ENCODE assay signal across 1 cellular context in the genomic region with DNA sequence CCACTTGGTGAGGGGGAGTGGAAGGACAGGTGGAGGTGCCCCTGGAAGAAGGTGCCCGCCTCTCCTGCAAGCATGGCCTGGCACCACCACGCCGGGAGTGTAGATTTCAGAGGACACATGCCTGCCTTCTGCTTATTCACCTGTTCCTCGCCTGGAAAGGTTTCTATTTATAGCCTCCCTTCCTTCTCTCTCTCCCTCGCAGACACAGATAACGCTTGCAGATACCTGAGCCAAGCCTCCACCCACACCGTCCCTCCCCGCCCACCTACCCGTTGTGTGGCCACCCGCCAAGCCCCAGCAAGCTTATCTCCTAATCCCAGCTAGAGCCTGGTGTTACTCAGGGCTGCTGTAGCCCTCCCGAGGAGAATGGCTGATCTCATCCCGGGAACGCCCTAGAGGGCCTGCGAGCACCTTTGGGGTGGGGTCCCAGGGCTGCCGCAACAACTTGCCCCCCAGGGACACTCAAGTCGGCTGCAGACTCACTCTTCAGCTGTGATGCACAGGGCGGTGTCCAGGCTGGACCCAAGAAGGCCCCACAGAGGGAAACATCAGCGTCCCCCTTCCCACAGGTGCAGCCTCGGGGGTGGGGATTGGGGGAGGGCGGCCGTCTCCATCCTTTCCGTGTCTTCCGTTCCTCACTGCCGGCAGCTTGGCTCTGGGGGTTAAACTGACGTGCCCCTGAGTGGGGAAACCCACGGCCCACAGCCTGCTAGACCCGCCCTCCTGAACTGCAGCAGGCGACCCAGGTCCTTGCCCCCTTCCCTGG.
TF ChIP-seq lines count a peak whose summit lies in the region.

No MANE protein-coding gene starts in this region.

TF ChIP-seq in K562, 482 proteins besides CTCF, POLR2A, EP300 and RAD21 (continued from another document):
- TF ChIP-seq, protein P1, sequence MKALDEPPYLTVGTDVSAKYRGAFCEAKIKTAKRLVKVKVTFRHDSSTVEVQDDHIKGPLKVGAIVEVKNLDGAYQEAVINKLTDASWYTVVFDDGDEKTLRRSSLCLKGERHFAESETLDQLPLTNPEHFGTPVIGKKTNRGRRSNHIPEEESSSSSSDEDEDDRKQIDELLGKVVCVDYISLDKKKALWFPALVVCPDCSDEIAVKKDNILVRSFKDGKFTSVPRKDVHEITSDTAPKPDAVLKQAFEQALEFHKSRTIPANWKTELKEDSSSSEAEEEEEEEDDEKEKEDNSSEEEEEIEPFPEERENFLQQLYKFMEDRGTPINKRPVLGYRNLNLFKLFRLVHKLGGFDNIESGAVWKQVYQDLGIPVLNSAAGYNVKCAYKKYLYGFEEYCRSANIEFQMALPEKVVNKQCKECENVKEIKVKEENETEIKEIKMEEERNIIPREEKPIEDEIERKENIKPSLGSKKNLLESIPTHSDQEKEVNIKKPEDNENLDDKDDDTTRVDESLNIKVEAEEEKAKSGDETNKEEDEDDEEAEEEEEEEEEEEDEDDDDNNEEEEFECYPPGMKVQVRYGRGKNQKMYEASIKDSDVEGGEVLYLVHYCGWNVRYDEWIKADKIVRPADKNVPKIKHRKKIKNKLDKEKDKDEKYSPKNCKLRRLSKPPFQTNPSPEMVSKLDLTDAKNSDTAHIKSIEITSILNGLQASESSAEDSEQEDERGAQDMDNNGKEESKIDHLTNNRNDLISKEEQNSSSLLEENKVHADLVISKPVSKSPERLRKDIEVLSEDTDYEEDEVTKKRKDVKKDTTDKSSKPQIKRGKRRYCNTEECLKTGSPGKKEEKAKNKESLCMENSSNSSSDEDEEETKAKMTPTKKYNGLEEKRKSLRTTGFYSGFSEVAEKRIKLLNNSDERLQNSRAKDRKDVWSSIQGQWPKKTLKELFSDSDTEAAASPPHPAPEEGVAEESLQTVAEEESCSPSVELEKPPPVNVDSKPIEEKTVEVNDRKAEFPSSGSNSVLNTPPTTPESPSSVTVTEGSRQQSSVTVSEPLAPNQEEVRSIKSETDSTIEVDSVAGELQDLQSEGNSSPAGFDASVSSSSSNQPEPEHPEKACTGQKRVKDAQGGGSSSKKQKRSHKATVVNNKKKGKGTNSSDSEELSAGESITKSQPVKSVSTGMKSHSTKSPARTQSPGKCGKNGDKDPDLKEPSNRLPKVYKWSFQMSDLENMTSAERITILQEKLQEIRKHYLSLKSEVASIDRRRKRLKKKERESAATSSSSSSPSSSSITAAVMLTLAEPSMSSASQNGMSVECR (CRISPR knock-in tag; IDR thresholded peaks at IDR 0.05), result no peak; the same call in 1 of the 2 replicates
- peak; percentile 31 for TF ChIP-seq PHF20 (IDR thresholded peaks at IDR 0.05; ENCODE audit: partially characterized antibody)
- TF ChIP-seq SREBF2 (CRISPR knock-in tag; IDR thresholded peaks at IDR 0.05), result no peak
- peak; percentile 47; the same call in 1 of the 2 replicates for TF ChIP-seq ETV5 (CRISPR knock-in tag; IDR thresholded peaks at IDR 0.05; ENCODE audit: low read depth)
- no peak for TF ChIP-seq NFXL1 (CRISPR knock-in tag; IDR thresholded peaks at IDR 0.05)
- TF ChIP-seq MCM5 (IDR thresholded peaks at IDR 0.05; ENCODE audit: low read depth), result no peak
- TF ChIP-seq ZNF263 (CRISPR knock-in tag; IDR thresholded peaks at IDR 0.05; ENCODE audit: borderline replicate concordance), result peak; percentile 24; the same call in 1 of the 2 replicates
- no peak for TF ChIP-seq CAMTA2 (CRISPR knock-in tag; conservative IDR thresholded peaks at IDR 0.05)
- peak; percentile 100 for TF ChIP-seq EGR1 (conservative IDR thresholded peaks at IDR 0.05)
- no peak for TF ChIP-seq CTCFL (IDR thresholded peaks at IDR 0.05; ENCODE audit: borderline replicate concordance, insufficient read depth, low read depth, low read length, poor library complexity, severe bottlenecking)
- TF ChIP-seq PATZ1 (CRISPR knock-in tag; IDR thresholded peaks at IDR 0.05; ENCODE audit: borderline replicate concordance), result no peak
- TF ChIP-seq TAL1 (IDR thresholded peaks at IDR 0.05), result peak; percentile 94
- no peak; the same call in 1 of the 2 replicates for TF ChIP-seq SAFB (IDR thresholded peaks at IDR 0.05; ENCODE audit: borderline replicate concordance, low read depth, low read length)
- no peak for TF ChIP-seq ZNF696 (CRISPR knock-in tag; conservative IDR thresholded peaks at IDR 0.05)
- no peak for TF ChIP-seq NCOA6 (IDR thresholded peaks at IDR 0.05)
- TF ChIP-seq BHLHE40 (IDR thresholded peaks at IDR 0.05; ENCODE audit: low read length), result peak; percentile 61
- no peak for TF ChIP-seq TAF7 (tag; IDR thresholded peaks at IDR 0.05)
- no peak for TF ChIP-seq SNRNP70 (optimal IDR thresholded peaks at IDR 0.05; ENCODE audit: low read depth, low read length)
- TF ChIP-seq U2AF1 (optimal IDR thresholded peaks at IDR 0.05; ENCODE audit: low read depth, low read length), result no peak
- TF ChIP-seq SMARCB1 (IDR thresholded peaks at IDR 0.05; ENCODE audit: insufficient read length, low read depth), result peak; percentile 88
- TF ChIP-seq GABPB2 (CRISPR knock-in tag; conservative IDR thresholded peaks at IDR 0.05), result no peak
- no peak for TF ChIP-seq POLR3A (IDR thresholded peaks at IDR 0.05; ENCODE audit: borderline replicate concordance, extremely low read depth, insufficient read depth, insufficient read length)
- TF ChIP-seq KDM2B (CRISPR knock-in tag; IDR thresholded peaks at IDR 0.05), result peak; percentile 25; the same call in 1 of the 2 replicates
- no peak for TF ChIP-seq ZNF133 (CRISPR knock-in tag; IDR thresholded peaks at IDR 0.05)
- TF ChIP-seq CC2D1A (IDR thresholded peaks at IDR 0.05), result peak; percentile 7; the same call in 1 of the 2 replicates
- no peak for TF ChIP-seq RFX7 (CRISPR knock-in tag; IDR thresholded peaks at IDR 0.05)
- TF ChIP-seq ZKSCAN3 (CRISPR knock-in tag; IDR thresholded peaks at IDR 0.05), result no peak
- TF ChIP-seq, protein P2, sequence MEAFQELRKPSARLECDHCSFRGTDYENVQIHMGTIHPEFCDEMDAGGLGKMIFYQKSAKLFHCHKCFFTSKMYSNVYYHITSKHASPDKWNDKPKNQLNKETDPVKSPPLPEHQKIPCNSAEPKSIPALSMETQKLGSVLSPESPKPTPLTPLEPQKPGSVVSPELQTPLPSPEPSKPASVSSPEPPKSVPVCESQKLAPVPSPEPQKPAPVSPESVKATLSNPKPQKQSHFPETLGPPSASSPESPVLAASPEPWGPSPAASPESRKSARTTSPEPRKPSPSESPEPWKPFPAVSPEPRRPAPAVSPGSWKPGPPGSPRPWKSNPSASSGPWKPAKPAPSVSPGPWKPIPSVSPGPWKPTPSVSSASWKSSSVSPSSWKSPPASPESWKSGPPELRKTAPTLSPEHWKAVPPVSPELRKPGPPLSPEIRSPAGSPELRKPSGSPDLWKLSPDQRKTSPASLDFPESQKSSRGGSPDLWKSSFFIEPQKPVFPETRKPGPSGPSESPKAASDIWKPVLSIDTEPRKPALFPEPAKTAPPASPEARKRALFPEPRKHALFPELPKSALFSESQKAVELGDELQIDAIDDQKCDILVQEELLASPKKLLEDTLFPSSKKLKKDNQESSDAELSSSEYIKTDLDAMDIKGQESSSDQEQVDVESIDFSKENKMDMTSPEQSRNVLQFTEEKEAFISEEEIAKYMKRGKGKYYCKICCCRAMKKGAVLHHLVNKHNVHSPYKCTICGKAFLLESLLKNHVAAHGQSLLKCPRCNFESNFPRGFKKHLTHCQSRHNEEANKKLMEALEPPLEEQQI (IDR thresholded peaks at IDR 0.05), result no peak
- TF ChIP-seq, protein P3, sequence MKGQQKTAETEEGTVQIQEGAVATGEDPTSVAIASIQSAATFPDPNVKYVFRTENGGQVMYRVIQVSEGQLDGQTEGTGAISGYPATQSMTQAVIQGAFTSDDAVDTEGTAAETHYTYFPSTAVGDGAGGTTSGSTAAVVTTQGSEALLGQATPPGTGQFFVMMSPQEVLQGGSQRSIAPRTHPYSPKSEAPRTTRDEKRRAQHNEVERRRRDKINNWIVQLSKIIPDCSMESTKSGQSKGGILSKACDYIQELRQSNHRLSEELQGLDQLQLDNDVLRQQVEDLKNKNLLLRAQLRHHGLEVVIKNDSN (CRISPR knock-in tag; IDR thresholded peaks at IDR 0.05), result 0 out of 2 replicates have a peak, but pooled peaks have one; percentile 14
- TF ChIP-seq LEF1 (IDR thresholded peaks at IDR 0.05), result peak; percentile 92
- 0 out of 2 replicates have a peak, but pooled peaks have one; percentile 21 for TF ChIP-seq NR2C2 (CRISPR knock-in tag; IDR thresholded peaks at IDR 0.05)
- no peak for TF ChIP-seq NR2C2 (tag; IDR thresholded peaks at IDR 0.05)
- TF ChIP-seq SNIP1 (IDR thresholded peaks at IDR 0.05; ENCODE audit: low read depth), result no peak
- TF ChIP-seq, protein P4, sequence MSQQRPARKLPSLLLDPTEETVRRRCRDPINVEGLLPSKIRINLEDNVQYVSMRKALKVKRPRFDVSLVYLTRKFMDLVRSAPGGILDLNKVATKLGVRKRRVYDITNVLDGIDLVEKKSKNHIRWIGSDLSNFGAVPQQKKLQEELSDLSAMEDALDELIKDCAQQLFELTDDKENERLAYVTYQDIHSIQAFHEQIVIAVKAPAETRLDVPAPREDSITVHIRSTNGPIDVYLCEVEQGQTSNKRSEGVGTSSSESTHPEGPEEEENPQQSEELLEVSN (IDR thresholded peaks at IDR 0.05; ENCODE audit: borderline replicate concordance in 1 of 2, extremely low read depth in 1 of 2, insufficient read depth in 1 of 2, insufficient read length in 1 of 2, low read depth in 1 of 2, low read length in 1 of 2, poor library complexity in 1 of 2, severe bottlenecking in 1 of 2), result peak in 1 of 2 experiments; percentile 44
- no peak for TF ChIP-seq PHB (CRISPR knock-in tag; IDR thresholded peaks at IDR 0.05)
- no peak for TF ChIP-seq HMGXB4 (CRISPR knock-in tag; IDR thresholded peaks at IDR 0.05)
- TF ChIP-seq ARID1B (IDR thresholded peaks at IDR 0.05), result peak; percentile 99
- TF ChIP-seq POU5F1 (IDR thresholded peaks at IDR 0.05; ENCODE audit: borderline replicate concordance, low read depth, low read length, partially characterized antibody), result no peak
- TF ChIP-seq SIX5 (IDR thresholded peaks at IDR 0.05; ENCODE audit: borderline replicate concordance in 1 of 2, insufficient read depth in 1 of 2, low read depth in 1 of 2, low read length in 2 of 2), result no peak
- peak; percentile 91 for TF ChIP-seq RNF2 (IDR thresholded peaks at IDR 0.05)
- no peak for TF ChIP-seq ETS2 (tag; IDR thresholded peaks at IDR 0.05; ENCODE audit: borderline replicate concordance, poor library complexity, severe bottlenecking)
- no peak for TF ChIP-seq ZFP1 (CRISPR knock-in tag; IDR thresholded peaks at IDR 0.05)
- TF ChIP-seq, protein P5, sequence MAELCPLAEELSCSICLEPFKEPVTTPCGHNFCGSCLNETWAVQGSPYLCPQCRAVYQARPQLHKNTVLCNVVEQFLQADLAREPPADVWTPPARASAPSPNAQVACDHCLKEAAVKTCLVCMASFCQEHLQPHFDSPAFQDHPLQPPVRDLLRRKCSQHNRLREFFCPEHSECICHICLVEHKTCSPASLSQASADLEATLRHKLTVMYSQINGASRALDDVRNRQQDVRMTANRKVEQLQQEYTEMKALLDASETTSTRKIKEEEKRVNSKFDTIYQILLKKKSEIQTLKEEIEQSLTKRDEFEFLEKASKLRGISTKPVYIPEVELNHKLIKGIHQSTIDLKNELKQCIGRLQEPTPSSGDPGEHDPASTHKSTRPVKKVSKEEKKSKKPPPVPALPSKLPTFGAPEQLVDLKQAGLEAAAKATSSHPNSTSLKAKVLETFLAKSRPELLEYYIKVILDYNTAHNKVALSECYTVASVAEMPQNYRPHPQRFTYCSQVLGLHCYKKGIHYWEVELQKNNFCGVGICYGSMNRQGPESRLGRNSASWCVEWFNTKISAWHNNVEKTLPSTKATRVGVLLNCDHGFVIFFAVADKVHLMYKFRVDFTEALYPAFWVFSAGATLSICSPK (IDR thresholded peaks at IDR 0.05; ENCODE audit: borderline replicate concordance), result no peak; the same call in 1 of the 2 replicates
- no peak for TF ChIP-seq ZNF408 (CRISPR knock-in tag; IDR thresholded peaks at IDR 0.05; ENCODE audit: low read depth)
TF ChIP-seq in K562: peak in this region for 143.
